Comparison of ENCODE assay signal across 14 cellular contexts in the genomic region with DNA sequence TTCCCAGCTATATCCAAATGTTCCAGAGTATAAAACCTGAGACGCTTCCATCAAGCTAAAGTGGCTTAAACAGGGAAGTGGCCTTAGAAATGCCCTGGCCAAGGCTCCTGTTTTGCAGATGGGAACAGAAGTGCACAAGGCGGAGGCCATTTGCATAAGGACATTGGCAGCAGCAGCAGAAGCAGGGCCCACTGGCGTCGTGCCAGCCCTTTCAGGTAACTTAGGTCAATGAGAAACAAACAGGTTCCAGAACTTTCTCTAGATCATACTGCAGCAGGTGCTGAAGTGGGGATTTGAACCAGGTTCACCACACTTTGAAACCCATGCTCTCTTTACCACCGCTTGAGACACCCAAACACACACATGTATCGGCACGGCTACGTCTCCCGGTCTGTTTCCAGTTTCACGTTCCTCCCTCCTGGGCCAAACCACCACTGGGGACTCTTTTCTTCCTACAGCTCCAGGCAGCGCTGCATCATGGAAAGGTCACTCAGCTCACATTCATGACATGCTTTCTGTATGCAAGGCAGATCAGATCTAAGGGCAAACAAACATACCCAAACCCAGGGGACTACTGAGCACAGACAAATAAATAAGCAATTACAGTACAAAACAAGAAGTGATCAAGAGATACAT. TPM values are rescaled to one million over a fixed set of nuclear protein-coding genes. Genes with fewer than 3 reads are reported as not detected.
DNase-seq lines count a peak whose midpoint lies in the region; ATAC-seq and TF ChIP-seq lines count a peak whose summit lies in the region.
"Had no signal": no experiment of that assay in that cellular context is flagged by ENCODE, and none has a peak within 500 bp of the region (broad histone marks: within the 10 kb centered on the region; RNA-seq: fewer than 3 reads in every experiment).

No MANE protein-coding gene starts in this region.

- no peaks in the 10 kb centered on the region for H3F3A ChIP-seq in OCI-LY1 (ENCODE audit: insufficient read depth, low read length)

- H3K4me1 ChIP-seq in OCI-LY1 (ENCODE audit: insufficient read depth, low read length, severe bottlenecking) (peaks cover 59% of the 10 kb centered on the region), left lung (peaks cover 0 to 7% of the 10 kb centered on the region in 2 donors), transverse colon (peaks cover 0 to 10% (median 4%) of the 10 kb centered on the region in 4 donors)

- TF ChIP-seq EP300 in transverse colon (IDR thresholded peaks at IDR 0.05; ENCODE audit: low read depth): no peak

- H4K20me1 ChIP-seq in OCI-LY1 (ENCODE audit: insufficient read depth, low read length): no peaks in the 10 kb centered on the region

- H2AFZ ChIP-seq in OCI-LY1 (ENCODE audit: low read length): no peak overlapping the region

- no peak for TF ChIP-seq POLR2A in transverse colon (IDR thresholded peaks at IDR 0.05)

- ATAC-seq in left lung (peak; percentile 33), HG03460 (IDR thresholded peaks at IDR 0.05; ENCODE audit: unreplicated experiment) (no peak)
- ATAC-seq: activated CD8-positive, alpha-beta T cell treated with anti-CD3 and anti-CD28 coated beads, Interleukin-2, amount 10 ng/mL, durations not matched to agents 7 days and 5 days; naive thymus-derived CD4-positive, alpha-beta T cell had no signal

- intact Hi-C loops in left lung (cut with DNase I): loop anchor here in 1 of 2 donors (10.0 kb wide), 1 partner anchor 60 kb away; a partner anchor contains a TSS
- intact Hi-C loops in transverse colon (cut with DNase I; ENCODE audit: low total_unique reads): no loop called here

- peak overlapping the region; percentile 81 for H3K4me2 ChIP-seq in OCI-LY1 (ENCODE audit: low read length)

- peak; percentile 29 for DNase-seq in NCI-H345 (lab: John Stamatoyannopoulos, UW)
- DNase-seq in NCI-H345 treated with DMSO at 0.1 percent for 48 hours (lab: John Stamatoyannopoulos, UW; ENCODE audit: unreplicated experiment): no peak
- DNase-seq in left lung: peak in 1 of 2 donors; percentile 67
- peak; percentile 67 for DNase-seq in transverse colon
- DNase-seq in NCI-H524 (lab: John Stamatoyannopoulos, UW): no peak
- DNase-seq in cortex of kidney (lab: John Stamatoyannopoulos, UW): no peak
- DNase-seq: ACHN; activated CD8-positive, alpha-beta T cell treated with anti-CD3 and anti-CD28 coated beads, Interleukin-2, amount 10 ng/mL, durations not matched to agents 7 days and 5 days; H7; naive thymus-derived CD4-positive, alpha-beta T cell; T-helper 2 cell; tibial artery had no signal

- 77 to 87% methylated on average over 7 to 11 of the region's 11 CpGs for WGBS in transverse colon (ENCODE audit: low coverage in 1 of 2), 2 donors

- H3K9me3 ChIP-seq in OCI-LY1 (ENCODE audit: low read length) (no peaks in the 10 kb centered on the region), left lung (no peaks in the 10 kb centered on the region), transverse colon (no peaks in the 10 kb centered on the region)
- H3K9me3 ChIP-seq: tibial artery had no signal

- H3K79me2 ChIP-seq in OCI-LY1 (ENCODE audit: insufficient read depth, low read length): peaks cover 12% of the 10 kb centered on the region; the same call in 1 of the 2 replicates

- H3K4me3 ChIP-seq in OCI-LY1 (ENCODE audit: low read depth, low read length, poor library complexity, severe bottlenecking): peak overlapping the region; percentile 67
- no peak overlapping the region for H3K4me3 ChIP-seq in left lung
- H3K4me3 ChIP-seq in transverse colon: no peak overlapping the region
- H3K4me3 ChIP-seq: tibial artery had no signal

- H3K9me2 ChIP-seq in OCI-LY1 (ENCODE audit: low read depth, low read length): no peaks in the 10 kb centered on the region

- H3K27ac ChIP-seq in OCI-LY1 (ENCODE audit: low read depth, low read length, poor library complexity, severe bottlenecking): peak overlapping the region; percentile 90
- peak overlapping the region; percentile 14 to 67 for H3K27ac ChIP-seq in left lung
- no peak overlapping the region for H3K27ac ChIP-seq in transverse colon
- H3K27ac ChIP-seq: tibial artery had no signal

- no peak for TF ChIP-seq CTCF in OCI-LY1 (IDR thresholded peaks at IDR 0.05; ENCODE audit: low read length)
- TF ChIP-seq CTCF in left lung (IDR thresholded peaks at IDR 0.05): no peak
- no peak for TF ChIP-seq CTCF in transverse colon (IDR thresholded peaks at IDR 0.05)

- in situ Hi-C loops in transverse colon (cut with MboI; ENCODE audit: low pct_ligation_motif_present in 1 of 4, low pct_unique_long_range_greater_than_20kb in 1 of 4, low sequenced_read_pairs in 3 of 4): no loop called here

- H3K36me3 ChIP-seq in OCI-LY1 (ENCODE audit: insufficient read depth, low read length): no peaks in the 10 kb centered on the region
- no peaks in the 10 kb centered on the region for H3K36me3 ChIP-seq in left lung
- H3K36me3 ChIP-seq in transverse colon: no peaks in the 10 kb centered on the region
- H3K36me3 ChIP-seq: tibial artery had no signal

- H3K9ac ChIP-seq in OCI-LY1 (ENCODE audit: low read length): peak overlapping the region; percentile 74; the same call in 1 of the 2 replicates

- H3K27me3 ChIP-seq in OCI-LY1 (ENCODE audit: insufficient read depth, low read length): no peaks in the 10 kb centered on the region
- H3K27me3 ChIP-seq in left lung: no peaks in the 10 kb centered on the region
- no peaks in the 10 kb centered on the region for H3K27me3 ChIP-seq in transverse colon
- H3K27me3 ChIP-seq: tibial artery had no signal

RNA-seq across cellular contexts. Expression of a gene that starts 46.0 kb away (rescaled TPM):
- 1 to 10 TPM; 2.0 to 4.2 TPM for total RNA-seq in left lung
- total RNA-seq in transverse colon: 100 to 1,000 TPM; 142 to 373 (median 198) TPM
- total RNA-seq: naive thymus-derived CD4-positive, alpha-beta T cell had no signal

Comparison
In these comparisons a context has a peak if more than half of its experiments do, and no peak if none do; other contexts are left out.
1. DNase-seq: peak in NCI-H345 (single experiment) and transverse colon (single experiment); none in NCI-H345 treated with DMSO at 0.1 percent for 48 hours (single experiment), NCI-H524 (0 of 2) and cortex of kidney (single experiment).
2. H3K27ac ChIP-seq: peak in OCI-LY1 (single experiment) and left lung (2 of 2); none in transverse colon (0 of 4).
3. RNA of a gene that starts 46.0 kb away (total RNA-seq): 142 to 373 TPM in transverse colon; 2.0 to 4.2 TPM in left lung; every median in the first group is over 10 times any median in the second.